In the genomic region with DNA sequence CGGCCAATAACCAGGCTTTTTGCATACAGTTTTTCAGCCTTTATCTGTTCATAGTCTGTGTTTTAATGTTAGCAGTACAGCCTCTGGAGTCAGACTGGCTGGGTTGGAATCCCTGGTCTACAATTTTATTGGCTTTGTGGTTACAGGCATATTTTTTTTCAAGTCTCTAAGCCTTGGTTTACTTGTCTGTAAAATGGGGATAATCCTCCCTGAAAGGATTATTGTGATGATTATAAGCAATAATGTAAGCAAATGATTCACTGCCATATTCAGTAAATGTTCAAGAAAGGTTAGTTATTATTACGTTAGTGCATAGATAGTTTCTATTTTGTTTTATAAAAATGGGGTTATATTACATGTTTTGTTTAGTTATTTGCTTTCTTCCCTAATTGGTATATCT, we compare ENCODE assay signal across 2 cellular contexts.
TF ChIP-seq lines count a peak whose summit lies in the region.

No MANE protein-coding gene starts in this region.

TF ChIP-seq in HepG2, 621 proteins besides CTCF, POLR2A, EP300 and RAD21:
- TF ChIP-seq CBX5 (CRISPR knock-in tag; IDR thresholded peaks at IDR 0.05; ENCODE audit: borderline replicate concordance) (no peak), ZNF30 (CRISPR knock-in tag; IDR thresholded peaks at IDR 0.05) (no peak), ZNF629 (CRISPR knock-in tag; conservative IDR thresholded peaks at IDR 0.05) (peak; percentile 67), ZNF678 (CRISPR knock-in tag; IDR thresholded peaks at IDR 0.05) (no peak), KLF13 (CRISPR knock-in tag; IDR thresholded peaks at IDR 0.05) (no peak), CHD4 (IDR thresholded peaks at IDR 0.05; ENCODE audit: borderline replicate concordance, low read length) (peak; percentile 33; the same call in 1 of the 2 replicates)
- TF ChIP-seq, protein P1, sequence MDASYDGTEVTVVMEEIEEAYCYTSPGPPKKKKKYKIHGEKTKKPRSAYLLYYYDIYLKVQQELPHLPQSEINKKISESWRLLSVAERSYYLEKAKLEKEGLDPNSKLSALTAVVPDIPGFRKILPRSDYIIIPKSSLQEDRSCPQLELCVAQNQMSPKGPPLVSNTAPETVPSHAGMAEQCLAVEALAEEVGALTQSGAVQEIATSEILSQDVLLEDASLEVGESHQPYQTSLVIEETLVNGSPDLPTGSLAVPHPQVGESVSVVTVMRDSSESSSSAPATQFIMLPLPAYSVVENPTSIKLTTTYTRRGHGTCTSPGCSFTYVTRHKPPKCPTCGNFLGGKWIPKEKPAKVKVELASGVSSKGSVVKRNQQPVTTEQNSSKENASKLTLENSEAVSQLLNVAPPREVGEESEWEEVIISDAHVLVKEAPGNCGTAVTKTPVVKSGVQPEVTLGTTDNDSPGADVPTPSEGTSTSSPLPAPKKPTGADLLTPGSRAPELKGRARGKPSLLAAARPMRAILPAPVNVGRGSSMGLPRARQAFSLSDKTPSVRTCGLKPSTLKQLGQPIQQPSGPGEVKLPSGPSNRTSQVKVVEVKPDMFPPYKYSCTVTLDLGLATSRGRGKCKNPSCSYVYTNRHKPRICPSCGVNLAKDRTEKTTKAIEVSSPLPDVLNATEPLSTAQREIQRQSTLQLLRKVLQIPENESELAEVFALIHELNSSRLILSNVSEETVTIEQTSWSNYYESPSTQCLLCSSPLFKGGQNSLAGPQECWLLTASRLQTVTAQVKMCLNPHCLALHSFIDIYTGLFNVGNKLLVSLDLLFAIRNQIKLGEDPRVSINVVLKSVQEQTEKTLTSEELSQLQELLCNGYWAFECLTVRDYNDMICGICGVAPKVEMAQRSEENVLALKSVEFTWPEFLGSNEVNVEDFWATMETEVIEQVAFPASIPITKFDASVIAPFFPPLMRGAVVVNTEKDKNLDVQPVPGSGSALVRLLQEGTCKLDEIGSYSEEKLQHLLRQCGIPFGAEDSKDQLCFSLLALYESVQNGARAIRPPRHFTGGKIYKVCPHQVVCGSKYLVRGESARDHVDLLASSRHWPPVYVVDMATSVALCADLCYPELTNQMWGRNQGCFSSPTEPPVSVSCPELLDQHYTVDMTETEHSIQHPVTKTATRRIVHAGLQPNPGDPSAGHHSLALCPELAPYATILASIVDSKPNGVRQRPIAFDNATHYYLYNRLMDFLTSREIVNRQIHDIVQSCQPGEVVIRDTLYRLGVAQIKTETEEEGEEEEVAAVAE (CRISPR knock-in tag; IDR thresholded peaks at IDR 0.05; ENCODE audit: borderline replicate concordance): no peak

TF ChIP-seq in K562, 482 proteins besides CTCF, POLR2A, EP300 and RAD21:
- TF ChIP-seq HIVEP1 (CRISPR knock-in tag; IDR thresholded peaks at IDR 0.05): no peak
- TF ChIP-seq RBM25 (IDR thresholded peaks at IDR 0.05; ENCODE audit: low read depth, low read length, severe bottlenecking): peak; percentile 59
